34 cellular contexts compared by ENCODE assay signal in the genomic region with DNA sequence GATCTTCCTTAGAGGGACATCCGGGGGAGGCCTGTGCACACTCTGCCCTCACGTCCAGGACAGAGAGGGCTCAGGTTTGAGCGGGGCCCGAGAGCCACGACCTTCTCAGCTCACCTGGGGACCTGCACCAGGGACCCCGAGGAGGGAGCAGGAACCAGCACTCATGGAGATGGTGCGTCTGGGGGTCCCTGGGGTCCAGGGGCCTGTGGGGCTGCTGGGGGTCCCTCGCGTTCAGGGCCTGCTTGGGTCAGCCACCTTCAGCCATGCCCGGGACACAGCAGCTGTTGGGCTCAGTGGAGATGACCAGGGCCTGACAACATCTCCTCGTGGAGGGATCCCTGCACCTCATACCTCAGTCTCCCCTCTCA.
"Had no signal": no experiment of that assay in that cellular context is flagged by ENCODE, and none has a peak within 500 bp of the region (broad histone marks: within the 10 kb centered on the region; RNA-seq: fewer than 3 reads in every experiment).

No MANE protein-coding gene starts in this region.

- H3K27me3 Mint-ChIP-seq: activated B cell treated with CpG ODN at 0.5 μM for 24 hours; activated CD8-positive, alpha-beta T cell treated with anti-CD3 and anti-CD28 coated beads for 36 hours; activated naive CD8-positive, alpha-beta T cell; activated T-helper 17 cell treated with anti-CD3 and anti-CD28 coated beads, Interleukin-2, amount 50 U/mL, for 72 hours had no signal

- H3K9me3 Mint-ChIP-seq: activated T-helper 17 cell treated with anti-CD3 and anti-CD28 coated beads, Interleukin-2, amount 50 U/mL, for 72 hours had no signal

- H3K4me1 Mint-ChIP-seq: activated B cell treated with CpG ODN at 0.5 μM for 24 hours; activated T-helper 17 cell treated with anti-CD3 and anti-CD28 coated beads, Interleukin-2, amount 50 U/mL, for 72 hours; endodermal cell had no signal

- H3K27ac ChIP-seq: body of pancreas, coronary artery, dorsolateral prefrontal cortex, esophagus muscularis mucosa, foreskin keratinocyte, gastrocnemius medialis, WERI-Rb-1 had no signal

- H3K4me3 Mint-ChIP-seq: activated B cell treated with CpG ODN at 0.5 μM for 24 hours; activated CD8-positive, alpha-beta T cell treated with anti-CD3 and anti-CD28 coated beads for 36 hours; activated naive CD8-positive, alpha-beta T cell; activated T-cell treated with anti-CD3 and anti-CD28 coated beads, Interleukin-2, amount 50 U/mL, for 4 hours; activated T-helper 17 cell treated with anti-CD3 and anti-CD28 coated beads, Interleukin-2, amount 50 U/mL, for 72 hours; dendritic cell treated with granulocyte-macrophage colony-stimulating factor and Interleukin-4, amounts not matched to agents 40 ng/mL and 50 ng/mL, for 4 days; endodermal cell; T-cell; T-helper 1 cell treated with Interleukin-12 subunit alpha and Interleukin-12 subunit beta and Interleukin-4 antibody, amounts not matched to agents 30 μg/mL and 1 μg/mL, for 36 hours had no signal

- H3K9me3 ChIP-seq: body of pancreas had no signal

- H3K36me3 ChIP-seq: esophagus muscularis mucosa, gastrocnemius medialis, WERI-Rb-1 had no signal

- H3K4me1 ChIP-seq: body of pancreas, foreskin keratinocyte, gastrocnemius medialis had no signal

- H3K27me3 ChIP-seq: body of pancreas, esophagus muscularis mucosa, gastrocnemius medialis had no signal

- DNase-seq: activated B cell treated with CpG ODN at 0.5 μM for 24 hours; activated CD4-positive, alpha-beta T cell treated with anti-CD3 and anti-CD28 coated beads for 48 hours; activated CD4-positive, alpha-beta T cell treated with anti-CD3 and anti-CD28 coated beads, Interleukin-2, amount 50 U/mL, for 1 hour; activated CD4-positive, alpha-beta T cell treated with anti-CD3 and anti-CD28 coated beads, Interleukin-2, amount 50 U/mL, for 48 hours; activated CD8-positive, alpha-beta memory T cell treated with anti-CD3 and anti-CD28 coated beads for 24 hours; activated CD8-positive, alpha-beta T cell treated with anti-CD3 and anti-CD28 coated beads for 36 hours; activated effector memory CD4-positive, alpha-beta T cell treated with Interleukin-2 at 50 U/mL for 16 hours; activated gamma-delta T cell treated with Interleukin-2 at 50 U/mL for 16 hours; activated naive CD4-positive, alpha-beta T cell treated with anti-CD3 and anti-CD28 coated beads, Interleukin-2, amount 50 U/mL, for 16 hours; activated naive CD4-positive, alpha-beta T cell treated with Interleukin-2 at 50 U/mL for 16 hours; activated T-cell treated with anti-CD3 and anti-CD28 coated beads, Interleukin-2, amount 50 U/mL, for 4 hours; amniotic stem cell; anterior cingulate cortex; body of pancreas; central memory CD4-positive, alpha-beta T cell; cerebellar nuclear complex; effector memory CD4-positive, alpha-beta T cell; endodermal cell; erythroblast; foreskin keratinocyte; gastrocnemius medialis; glutamatergic neuron; SW 1271; T-cell; T-helper 9 cell; WERI-Rb-1 had no signal

- ATAC-seq: activated CD4-positive, CD25-positive, alpha-beta regulatory T cell treated with anti-CD3 and anti-CD28 coated beads, Interleukin-2, amount 50 U/mL, for 24 hours; activated CD8-positive, alpha-beta T cell treated with anti-CD3 and anti-CD28 coated beads for 36 hours; activated T-cell treated with anti-CD3 and anti-CD28 coated beads, Interleukin-2, amount 50 U/mL, for 4 hours; activated T-helper 17 cell treated with anti-CD3 and anti-CD28 coated beads, Interleukin-2, amount 50 U/mL, for 72 hours; body of pancreas; foreskin keratinocyte; gastrocnemius medialis; T-cell had no signal

- H3K4me3 ChIP-seq: body of pancreas, coronary artery, dorsolateral prefrontal cortex, esophagus muscularis mucosa, gastrocnemius medialis had no signal

- H3K27ac Mint-ChIP-seq: activated B cell treated with CpG ODN at 0.5 μM for 24 hours; activated CD8-positive, alpha-beta T cell treated with anti-CD3 and anti-CD28 coated beads for 36 hours; activated naive CD8-positive, alpha-beta T cell; activated T-helper 17 cell treated with anti-CD3 and anti-CD28 coated beads, Interleukin-2, amount 50 U/mL, for 72 hours; dendritic cell treated with granulocyte-macrophage colony-stimulating factor and Interleukin-4, amounts not matched to agents 40 ng/mL and 50 ng/mL, for 4 days; T-cell; T-helper 1 cell treated with Interleukin-12 subunit alpha and Interleukin-12 subunit beta and Interleukin-4 antibody, amounts not matched to agents 30 μg/mL and 1 μg/mL, for 36 hours had no signal

- H3K36me3 Mint-ChIP-seq: activated naive CD8-positive, alpha-beta T cell; T-cell had no signal
